ENCODE assay signal across 1 cellular context in the genomic region with DNA sequence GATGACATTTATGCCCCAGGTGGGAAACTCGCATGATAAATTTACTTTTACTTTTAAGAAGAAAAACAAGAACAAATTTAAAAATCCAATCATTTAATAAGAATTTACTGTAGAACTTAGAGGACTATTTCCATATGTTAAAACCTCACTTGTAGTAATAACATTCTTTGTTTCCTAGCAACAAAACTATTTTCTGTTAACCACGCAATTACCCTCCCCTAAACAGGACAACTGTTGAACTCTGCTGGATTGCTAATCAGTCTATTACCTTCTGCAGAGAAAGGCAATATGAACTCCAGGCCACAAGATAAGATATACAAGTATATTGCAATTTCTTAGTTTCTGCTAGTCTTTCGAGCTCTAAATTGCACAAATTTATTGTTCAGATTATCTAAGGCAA.
TF ChIP-seq lines count a peak whose summit lies in the region.

No MANE protein-coding gene starts in this region.

TF ChIP-seq in HEK293, 187 proteins besides CTCF, POLR2A, EP300 and RAD21:
- no peak for TF ChIP-seq ZNF157 (tag by site-specific recombination; IDR thresholded peaks at IDR 0.05)
- TF ChIP-seq SCRT2 (tag by site-specific recombination; IDR thresholded peaks at IDR 0.05): peak; percentile 51
